ENCODE assay signal across 22 cellular contexts in the genomic region with DNA sequence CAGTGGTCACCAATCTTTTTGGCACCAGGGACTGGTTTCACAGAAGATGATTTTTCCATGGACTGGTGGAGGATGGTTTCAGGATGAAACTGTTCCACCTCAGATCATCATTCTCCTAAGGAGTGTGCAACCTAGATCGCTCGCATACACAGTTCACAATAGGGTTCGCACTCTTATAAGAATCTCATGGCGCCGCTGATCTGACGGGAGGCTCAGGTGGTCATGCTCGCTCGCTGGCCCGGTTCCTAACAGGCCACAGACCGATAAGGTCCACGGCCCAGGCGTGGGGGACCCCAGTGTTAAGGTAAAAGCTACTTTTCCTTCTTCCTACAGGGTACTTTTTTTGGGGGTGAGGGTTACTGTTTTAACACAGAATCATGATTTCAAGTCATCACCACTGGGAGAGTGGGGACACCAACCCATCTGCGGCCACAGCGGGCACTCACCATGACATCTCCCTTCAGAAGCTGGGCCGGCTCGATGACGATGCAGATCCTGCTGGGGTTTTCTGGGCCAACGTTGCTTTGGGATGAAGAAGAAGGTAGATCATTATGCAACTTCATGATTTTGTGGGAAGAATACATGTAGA.
"Had no signal": no experiment of that assay in that cellular context is flagged by ENCODE, and none has a peak within 500 bp of the region (broad histone marks: within the 10 kb centered on the region; RNA-seq: fewer than 3 reads in every experiment).

No MANE protein-coding gene starts in this region.

- H3K4me3 ChIP-seq: dorsolateral prefrontal cortex, gastrocnemius medialis, heart right ventricle, left ventricle myocardium inferior, neural progenitor cell, pancreas, prostate gland, right lobe of liver, skin epidermis, thoracic aorta, transverse colon had no signal

- H3K36me3 ChIP-seq: neural progenitor cell, prostate gland had no signal

- H3K4me3 Mint-ChIP-seq: natural killer cell; neural progenitor cell; stimulated activated naive B cell treated with anti-CD40 and anti-IgM and Interleukin-4, amounts not matched to agents 10 μg/mL and 1 μg/mL and 100 μg/mL, for 72 hours; stimulated activated naive CD8-positive, alpha-beta T cell treated with anti-CD3 and anti-CD28 coated beads, Interleukin-15, amount 100 ng/mL, for 72 hours had no signal

- H3K9me3 Mint-ChIP-seq: natural killer cell; neural progenitor cell; stimulated activated naive B cell treated with anti-CD40 and anti-IgM and Interleukin-4, amounts not matched to agents 10 μg/mL and 1 μg/mL and 100 μg/mL, for 72 hours; stimulated activated naive CD8-positive, alpha-beta T cell treated with anti-CD3 and anti-CD28 coated beads, Interleukin-15, amount 100 ng/mL, for 72 hours had no signal

- H3K27ac Mint-ChIP-seq: natural killer cell; neural progenitor cell; stimulated activated naive B cell treated with anti-CD40 and anti-IgM and Interleukin-4, amounts not matched to agents 10 μg/mL and 1 μg/mL and 100 μg/mL, for 72 hours had no signal

- H3K27me3 ChIP-seq: gastrocnemius medialis, heart right ventricle, neural progenitor cell, pancreas, right lobe of liver, transverse colon had no signal

- ATAC-seq: esophagus mucosa; gastrocnemius medialis; heart right ventricle; natural killer cell; pancreas; right lobe of liver; stimulated activated naive B cell treated with anti-CD40 and anti-IgM and Interleukin-4, amounts not matched to agents 10 μg/mL and 1 μg/mL and 100 μg/mL, for 72 hours; stimulated activated naive CD8-positive, alpha-beta T cell treated with anti-CD3 and anti-CD28 coated beads, Interleukin-15, amount 100 ng/mL, for 72 hours had no signal

- DNase-seq: caudate nucleus; cortex of kidney; dorsolateral prefrontal cortex; effector CD8-positive, alpha-beta T cell; gastrocnemius medialis; heart right ventricle; hypothalamus; left ventricle myocardium inferior; natural killer cell; nucleus accumbens; pancreas; stimulated activated CD4-positive, alpha-beta T cell treated with anti-CD3 and anti-CD28 coated beads, Interleukin-2, amount 100 ng/mL, for 24 hours; stimulated activated CD4-positive, alpha-beta T cell treated with anti-CD3 and anti-CD28 coated beads, Interleukin-4, amount 100 ng/mL, for 4 hours; stimulated activated naive B cell treated with anti-CD40 and anti-IgM and Interleukin-4, amounts not matched to agents 10 μg/mL and 1 μg/mL and 100 μg/mL, for 72 hours; stimulated activated naive CD8-positive, alpha-beta T cell treated with anti-CD3 and anti-CD28 coated beads, Interleukin-15, amount 100 ng/mL, for 72 hours; transverse colon had no signal

- H3K9ac ChIP-seq: neural progenitor cell had no signal

- H3K27ac ChIP-seq: dorsolateral prefrontal cortex, gastrocnemius medialis, heart right ventricle, left ventricle myocardium inferior, neural progenitor cell, pancreas, prostate gland, right lobe of liver, skin epidermis, thoracic aorta, transverse colon had no signal

- H3K4me1 ChIP-seq: neural progenitor cell, prostate gland had no signal

- H3K36me3 Mint-ChIP-seq: natural killer cell had no signal

- H3K4me1 Mint-ChIP-seq: natural killer cell; stimulated activated naive B cell treated with anti-CD40 and anti-IgM and Interleukin-4, amounts not matched to agents 10 μg/mL and 1 μg/mL and 100 μg/mL, for 72 hours had no signal

- H3K9me3 ChIP-seq: gastrocnemius medialis, heart right ventricle, left ventricle myocardium inferior, pancreas, prostate gland, right lobe of liver, thoracic aorta, transverse colon had no signal

- H3K27me3 Mint-ChIP-seq: stimulated activated naive B cell treated with anti-CD40 and anti-IgM and Interleukin-4, amounts not matched to agents 10 μg/mL and 1 μg/mL and 100 μg/mL, for 72 hours; stimulated activated naive CD8-positive, alpha-beta T cell treated with anti-CD3 and anti-CD28 coated beads, Interleukin-15, amount 100 ng/mL, for 72 hours had no signal
